In the genomic region with DNA sequence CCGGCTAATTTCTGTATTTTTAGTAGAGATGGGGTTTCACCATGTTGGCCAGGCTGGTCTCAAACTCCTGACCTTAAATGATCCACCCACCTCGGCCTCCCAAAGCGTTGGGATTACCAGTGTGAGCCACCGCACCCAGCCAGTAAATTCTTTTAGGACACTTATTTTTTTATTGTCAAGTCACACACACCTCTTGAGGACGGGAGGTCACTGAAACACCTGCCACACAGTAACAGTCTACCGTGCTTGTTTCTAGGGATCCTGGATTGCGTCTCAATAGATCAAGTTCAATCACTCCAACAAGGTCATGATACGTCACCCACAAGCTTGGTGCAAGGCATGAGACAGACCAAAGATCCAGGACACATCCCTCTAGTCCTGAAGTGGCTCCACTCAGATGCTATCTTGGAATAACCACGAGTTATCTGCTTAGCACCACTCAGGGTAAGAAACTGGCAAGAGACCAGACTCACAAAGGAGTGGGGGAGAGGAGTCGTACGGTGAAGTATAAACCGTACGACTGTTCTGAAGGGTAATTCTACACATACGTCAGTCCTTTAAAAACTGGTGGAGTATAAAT, we compare ENCODE assay signal across 19 cellular contexts.
"Had no signal": no experiment of that assay in that cellular context is flagged by ENCODE, and none has a peak within 500 bp of the region (broad histone marks: within the 10 kb centered on the region; RNA-seq: fewer than 3 reads in every experiment).

No MANE protein-coding gene starts in this region.

- H3K4me3 Mint-ChIP-seq: activated B cell treated with CpG ODN at 0.5 μM for 24 hours; activated CD4-positive, alpha-beta memory T cell treated with anti-CD3 and anti-CD28 coated beads, Interleukin-2, amount 10 ng/mL, durations not matched to agents 7 days and 5 days; activated naive CD8-positive, alpha-beta T cell treated with anti-CD3 and anti-CD28 coated beads, Interleukin-2, amount 10 ng/mL, durations not matched to agents 7 days and 5 days; nephron progenitor cell; stimulated activated memory B cell treated with anti-CD40 and anti-IgM and Interleukin-4, amounts not matched to agents 10 μg/mL and 1 μg/mL and 100 μg/mL, for 72 hours; T-helper 1 cell treated with Interleukin-12 subunit alpha and Interleukin-12 subunit beta and Interleukin-4 antibody, amounts not matched to agents 30 μg/mL and 1 μg/mL, for 36 hours had no signal

- H3K36me3 ChIP-seq: uterus had no signal

- H3K27ac Mint-ChIP-seq: activated B cell treated with CpG ODN at 0.5 μM for 24 hours; activated CD4-positive, alpha-beta memory T cell treated with anti-CD3 and anti-CD28 coated beads, Interleukin-2, amount 10 ng/mL, durations not matched to agents 7 days and 5 days; activated naive CD8-positive, alpha-beta T cell treated with anti-CD3 and anti-CD28 coated beads, Interleukin-2, amount 10 ng/mL, durations not matched to agents 7 days and 5 days; nephron progenitor cell; stimulated activated memory B cell treated with anti-CD40 and anti-IgM and Interleukin-4, amounts not matched to agents 10 μg/mL and 1 μg/mL and 100 μg/mL, for 72 hours; T-helper 1 cell treated with Interleukin-12 subunit alpha and Interleukin-12 subunit beta and Interleukin-4 antibody, amounts not matched to agents 30 μg/mL and 1 μg/mL, for 36 hours had no signal

- H3K4me1 ChIP-seq: pancreas, right lobe of liver, stomach, suprapubic skin, uterus had no signal

- H3K4me1 Mint-ChIP-seq: activated B cell treated with CpG ODN at 0.5 μM for 24 hours; nephron progenitor cell; stimulated activated memory B cell treated with anti-CD40 and anti-IgM and Interleukin-4, amounts not matched to agents 10 μg/mL and 1 μg/mL and 100 μg/mL, for 72 hours had no signal

- H3K4me3 ChIP-seq: pancreas, right lobe of liver, stomach, suprapubic skin, uterus had no signal

- ATAC-seq: pancreas; right lobe of liver; stimulated activated memory B cell treated with anti-CD40 and anti-IgM and Interleukin-4, amounts not matched to agents 10 μg/mL and 1 μg/mL and 100 μg/mL, for 72 hours had no signal

- DNase-seq: activated B cell treated with CpG ODN at 0.5 μM for 24 hours; activated CD4-positive, alpha-beta memory T cell treated with anti-CD3 and anti-CD28 coated beads, Interleukin-2, amount 10 ng/mL, durations not matched to agents 7 days and 5 days; activated CD4-positive, alpha-beta T cell treated with anti-CD3 and anti-CD28 coated beads for 4 hours; activated naive CD4-positive, alpha-beta T cell treated with Interleukin-2 at 50 U/mL for 16 hours; activated naive CD8-positive, alpha-beta T cell treated with anti-CD3 and anti-CD28 coated beads, Interleukin-2, amount 10 ng/mL, durations not matched to agents 7 days and 5 days; activated T-cell treated with anti-CD3 and anti-CD28 coated beads, Interleukin-2, amount 50 U/mL, for 1 hour; kidney; midbrain; nephron progenitor cell; pancreas; right lobe of liver; small intestine; stomach; trophoblast cell; uterus had no signal

- H3K9me3 ChIP-seq: pancreas, right lobe of liver, stomach, suprapubic skin, uterus had no signal

- H3K9me3 Mint-ChIP-seq: activated B cell treated with CpG ODN at 0.5 μM for 24 hours; activated CD4-positive, alpha-beta memory T cell treated with anti-CD3 and anti-CD28 coated beads, Interleukin-2, amount 10 ng/mL, durations not matched to agents 7 days and 5 days; activated naive CD8-positive, alpha-beta T cell treated with anti-CD3 and anti-CD28 coated beads, Interleukin-2, amount 10 ng/mL, durations not matched to agents 7 days and 5 days; nephron progenitor cell; stimulated activated memory B cell treated with anti-CD40 and anti-IgM and Interleukin-4, amounts not matched to agents 10 μg/mL and 1 μg/mL and 100 μg/mL, for 72 hours; T-helper 1 cell treated with Interleukin-12 subunit alpha and Interleukin-12 subunit beta and Interleukin-4 antibody, amounts not matched to agents 30 μg/mL and 1 μg/mL, for 36 hours had no signal

- H3K27me3 ChIP-seq: pancreas, right lobe of liver, stomach, suprapubic skin, uterus had no signal

- H3K27me3 Mint-ChIP-seq: activated B cell treated with CpG ODN at 0.5 μM for 24 hours; activated CD4-positive, alpha-beta memory T cell treated with anti-CD3 and anti-CD28 coated beads, Interleukin-2, amount 10 ng/mL, durations not matched to agents 7 days and 5 days; activated naive CD8-positive, alpha-beta T cell treated with anti-CD3 and anti-CD28 coated beads, Interleukin-2, amount 10 ng/mL, durations not matched to agents 7 days and 5 days; stimulated activated memory B cell treated with anti-CD40 and anti-IgM and Interleukin-4, amounts not matched to agents 10 μg/mL and 1 μg/mL and 100 μg/mL, for 72 hours had no signal

- H3K27ac ChIP-seq: epithelial cell of prostate, pancreas, right lobe of liver, stomach, suprapubic skin, uterus had no signal
